ENCODE assay signal across 3 cellular contexts in genomic region chr14:42334931-42335330, GRCh38.
TF ChIP-seq lines count a peak whose summit lies in the region.

No MANE protein-coding gene starts in this region.

TF ChIP-seq in HepG2, 621 proteins besides CTCF, POLR2A, EP300 and RAD21:
- TF ChIP-seq CBFB (CRISPR knock-in tag; IDR thresholded peaks at IDR 0.05) (no peak), MAFF (IDR thresholded peaks at IDR 0.05; ENCODE audit: low read depth, low read length) (peak; percentile 77), TBX2 (CRISPR knock-in tag; IDR thresholded peaks at IDR 0.05; ENCODE audit: borderline replicate concordance) (no peak), MAFK (conservative IDR thresholded peaks at IDR 0.05 in 1 of 2, IDR thresholded peaks at IDR 0.05 in 1 of 2; ENCODE audit: low read length in 2 of 2) (peak; percentile 83 to 88), ZNF556 (CRISPR knock-in tag; IDR thresholded peaks at IDR 0.05; ENCODE audit: borderline replicate concordance) (no peak), ZNF879 (CRISPR knock-in tag; IDR thresholded peaks at IDR 0.05) (no peak)
- TF ChIP-seq, protein P1, sequence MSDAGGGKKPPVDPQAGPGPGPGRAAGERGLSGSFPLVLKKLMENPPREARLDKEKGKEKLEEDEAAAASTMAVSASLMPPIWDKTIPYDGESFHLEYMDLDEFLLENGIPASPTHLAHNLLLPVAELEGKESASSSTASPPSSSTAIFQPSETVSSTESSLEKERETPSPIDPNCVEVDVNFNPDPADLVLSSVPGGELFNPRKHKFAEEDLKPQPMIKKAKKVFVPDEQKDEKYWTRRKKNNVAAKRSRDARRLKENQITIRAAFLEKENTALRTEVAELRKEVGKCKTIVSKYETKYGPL (CRISPR knock-in tag; IDR thresholded peaks at IDR 0.05), result no peak
TF ChIP-seq in HepG2: peak in this region for 2.

TF ChIP-seq in A549, 52 proteins besides CTCF, POLR2A, EP300 and RAD21:
- TF ChIP-seq MAFK (IDR thresholded peaks at IDR 0.05; ENCODE audit: partially characterized antibody) (peak; percentile 76), HEYL (CRISPR knock-in tag; IDR thresholded peaks at IDR 0.05) (no peak), FOXS1 (CRISPR knock-in tag; IDR thresholded peaks at IDR 0.05) (no peak)
TF ChIP-seq in A549: peak in this region for 1.

TF ChIP-seq in IMR-90, 13 proteins besides CTCF, POLR2A, EP300 and RAD21:
- TF ChIP-seq, protein P2, sequence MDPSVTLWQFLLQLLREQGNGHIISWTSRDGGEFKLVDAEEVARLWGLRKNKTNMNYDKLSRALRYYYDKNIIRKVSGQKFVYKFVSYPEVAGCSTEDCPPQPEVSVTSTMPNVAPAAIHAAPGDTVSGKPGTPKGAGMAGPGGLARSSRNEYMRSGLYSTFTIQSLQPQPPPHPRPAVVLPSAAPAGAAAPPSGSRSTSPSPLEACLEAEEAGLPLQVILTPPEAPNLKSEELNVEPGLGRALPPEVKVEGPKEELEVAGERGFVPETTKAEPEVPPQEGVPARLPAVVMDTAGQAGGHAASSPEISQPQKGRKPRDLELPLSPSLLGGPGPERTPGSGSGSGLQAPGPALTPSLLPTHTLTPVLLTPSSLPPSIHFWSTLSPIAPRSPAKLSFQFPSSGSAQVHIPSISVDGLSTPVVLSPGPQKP (IDR thresholded peaks at IDR 0.05; ENCODE audit: borderline replicate concordance, low read depth, low read length), result no peak
- TF ChIP-seq MAFK (IDR thresholded peaks at IDR 0.05; ENCODE audit: low read depth, low read length), result peak; percentile 52
- TF ChIP-seq BHLHE40 (IDR thresholded peaks at IDR 0.05; ENCODE audit: low read depth, low read length), result no peak
- no peak for TF ChIP-seq MXI1 (IDR thresholded peaks at IDR 0.05; ENCODE audit: borderline replicate concordance, low read depth, low read length)
- no peak for TF ChIP-seq NFE2L2 (IDR thresholded peaks at IDR 0.05; ENCODE audit: low read depth, low read length)
TF ChIP-seq in IMR-90: peak in this region for 1.
